ENCODE assay signal across 24 cellular contexts in the genomic region with DNA sequence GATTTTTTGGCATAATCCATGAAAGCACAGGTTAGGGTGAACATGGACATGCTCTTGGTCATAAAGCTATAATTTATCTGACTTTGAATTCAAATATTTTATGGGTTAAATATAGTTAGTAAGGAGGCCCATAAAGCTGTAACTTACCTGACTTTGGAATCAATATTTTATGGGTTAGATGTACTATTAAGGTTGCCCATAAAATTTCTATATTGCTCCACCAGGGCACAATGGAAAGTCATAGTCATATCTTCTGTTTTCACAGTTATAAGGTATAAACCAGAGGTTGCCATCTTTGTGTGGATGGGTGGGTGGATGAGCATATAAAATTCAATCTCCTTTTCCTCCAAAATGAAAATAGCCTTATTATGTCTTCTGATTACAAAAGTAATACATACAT.
"Had no signal": no experiment of that assay in that cellular context is flagged by ENCODE, and none has a peak within 500 bp of the region (broad histone marks: within the 10 kb centered on the region; RNA-seq: fewer than 3 reads in every experiment).

No MANE protein-coding gene starts in this region.

- H3K36me3 ChIP-seq: colonic mucosa, esophagus muscularis mucosa, esophagus squamous epithelium, gastrocnemius medialis, gastroesophageal sphincter, heart left ventricle, heart right ventricle had no signal

- H3K4me1 ChIP-seq: colonic mucosa, esophagus squamous epithelium, foreskin keratinocyte, gastrocnemius medialis, heart left ventricle, heart right ventricle had no signal

- H3K9me3 ChIP-seq: colonic mucosa, esophagus muscularis mucosa, esophagus squamous epithelium, gastrocnemius medialis, gastroesophageal sphincter, heart left ventricle, heart right ventricle had no signal

- H3K4me3 ChIP-seq: colonic mucosa, coronary artery, dorsolateral prefrontal cortex, esophagus muscularis mucosa, esophagus squamous epithelium, gastrocnemius medialis, gastroesophageal sphincter, heart left ventricle, heart right ventricle had no signal

- DNase-seq: colonic mucosa; cortex of kidney; dermis blood vessel endothelial cell; dorsolateral prefrontal cortex; effector CD4-positive, alpha-beta T cell; effector CD8-positive, alpha-beta T cell; effector memory CD4-positive, alpha-beta T cell; effector memory CD8-positive, alpha-beta T cell; endodermal cell; erythroblast; esophagus squamous epithelium; foreskin fibroblast; foreskin keratinocyte; foreskin melanocyte; gastrocnemius medialis; glutamatergic neuron; head of caudate nucleus; heart left ventricle; heart right ventricle had no signal

- ATAC-seq: effector memory CD8-positive, alpha-beta T cell; esophagus mucosa; foreskin keratinocyte; gastrocnemius medialis; gastroesophageal sphincter; heart left ventricle; heart right ventricle had no signal

- H3K27me3 ChIP-seq: colonic mucosa, dorsolateral prefrontal cortex, esophagus muscularis mucosa, esophagus squamous epithelium, foreskin keratinocyte, gastrocnemius medialis, gastroesophageal sphincter, heart left ventricle, heart right ventricle had no signal

- H3K27ac ChIP-seq: colonic mucosa, coronary artery, dorsolateral prefrontal cortex, epithelial cell of prostate, esophagus muscularis mucosa, esophagus squamous epithelium, foreskin keratinocyte, gastrocnemius medialis, gastroesophageal sphincter, heart left ventricle, heart right ventricle had no signal
